In genomic region chr16:2028146-2028545, GRCh38 we compare ENCODE assay signal across 11 cellular contexts. TPM values are rescaled to one million over a fixed set of nuclear protein-coding genes. Genes with fewer than 3 reads are reported as not detected.
DNase-seq lines count a peak whose midpoint lies in the region; ATAC-seq and TF ChIP-seq lines count a peak whose summit lies in the region.
"Had no signal": no experiment of that assay in that cellular context is flagged by ENCODE, and none has a peak within 500 bp of the region (broad histone marks: within the 10 kb centered on the region; RNA-seq: fewer than 3 reads in every experiment).

No MANE protein-coding gene starts in this region.

- H3K27me3 ChIP-seq in heart left ventricle (peaks cover 0 to 17% (median 0%) of the 10 kb centered on the region in 9 donors), mucosa of rectum (ENCODE audit: control insufficient read depth in 2 of 2, insufficient read depth in 2 of 2, low read length in 2 of 2) (no peaks in the 10 kb centered on the region), upper lobe of right lung (no peaks in the 10 kb centered on the region)

- H3K27me3 Mint-ChIP-seq in activated CD4-positive, alpha-beta T cell treated with anti-CD3 and anti-CD28 coated beads, Interleukin-2, amount 10 ng/mL, durations not matched to agents 24 days and 14 days: peaks cover 28% of the 10 kb centered on the region

- intact Hi-C loops in heart left ventricle (cut with DNase I): loop anchor here in 3 of 10 donors (2.0 to 10.0 kb wide), 2 partner anchors 19 to 57 kb away; partner anchors contain the start of genes NTHL1 (in 1 of the 3) and TSC2 (in 1 of the 3)
- intact Hi-C loops in left ventricle myocardium superior (cut with micrococcal nuclease): no loop called here
- intact Hi-C loops in upper lobe of right lung (cut with DNase I): no loop called here
- intact Hi-C loops in activated CD4-positive, alpha-beta T cell treated with anti-CD3 and anti-CD28 coated beads, Interleukin-2, amount 10 ng/mL, durations not matched to agents 24 days and 14 days (cut with micrococcal nuclease): no loop called here

- TF ChIP-seq CTCF in heart left ventricle (IDR thresholded peaks at IDR 0.05) (no peak), upper lobe of right lung (IDR thresholded peaks at IDR 0.05) (no peak)

- DNase-seq in heart left ventricle: peak in 2 of 5 donors; percentile 7 to 21
- no peak for DNase-seq in left ventricle myocardium superior
- DNase-seq in upper lobe of right lung: no peak
- no peak for DNase-seq in GM19240 (ENCODE audit: insufficient read length, low spot score)
- DNase-seq in activated CD4-positive, alpha-beta T cell treated with anti-CD3 and anti-CD28 coated beads, Interleukin-2, amount 10 ng/mL, durations not matched to agents 24 days and 14 days: no peak
- DNase-seq: NCI-H524 treated with DMSO at 0.1 percent for 48 hours had no signal

- H3K9ac ChIP-seq in mucosa of rectum (ENCODE audit: low read depth in 1 of 2, low read length in 2 of 2): peak overlapping the region in 1 of 2 donors; percentile 56

- ATAC-seq in heart left ventricle (no peak), left ventricle myocardium superior (no peak), upper lobe of right lung (no peak), HG03025 (IDR thresholded peaks at IDR 0.05; ENCODE audit: low FRiP score, unreplicated experiment) (no peak)
- ATAC-seq: GM12878 had no signal

- no peak overlapping the region for H3K4me3 Mint-ChIP-seq in activated CD4-positive, alpha-beta T cell treated with anti-CD3 and anti-CD28 coated beads, Interleukin-2, amount 10 ng/mL, durations not matched to agents 24 days and 14 days

- 59 to 75% (median 67%) methylated on average over 1 to 3 of the region's 3 CpGs for WGBS in heart left ventricle, 4 donors

- no peaks in the 10 kb centered on the region for H3K36me3 Mint-ChIP-seq in activated CD4-positive, alpha-beta T cell treated with anti-CD3 and anti-CD28 coated beads, Interleukin-2, amount 10 ng/mL, durations not matched to agents 24 days and 14 days (ENCODE audit: low read depth)

- H3K4me3 ChIP-seq in heart left ventricle (peak overlapping the region; percentile 70 to 98 (median 88)), mucosa of rectum (ENCODE audit: low read length in 2 of 2) (peak overlapping the region; percentile 80 to 81), upper lobe of right lung (peak overlapping the region; percentile 72)
- H3K4me3 ChIP-seq: GM12878 had no signal

- peaks cover 2% of the 10 kb centered on the region for H3K4me1 Mint-ChIP-seq in activated CD4-positive, alpha-beta T cell treated with anti-CD3 and anti-CD28 coated beads, Interleukin-2, amount 10 ng/mL, durations not matched to agents 24 days and 14 days

- H3K9me3 Mint-ChIP-seq in activated CD4-positive, alpha-beta T cell treated with anti-CD3 and anti-CD28 coated beads, Interleukin-2, amount 10 ng/mL, durations not matched to agents 24 days and 14 days: no peaks in the 10 kb centered on the region
- H3K9me3 Mint-ChIP-seq: activated T-cell treated with anti-CD3 and anti-CD28 coated beads, Interleukin-2, amount 50 U/mL, for 24 hours had no signal

- H3K4me1 ChIP-seq in heart left ventricle (peaks cover 0 to 82% (median 41%) of the 10 kb centered on the region in 12 donors), mucosa of rectum (ENCODE audit: control insufficient read depth in 2 of 2, insufficient read depth in 2 of 2, low read length in 2 of 2) (peaks cover 12 to 21% of the 10 kb centered on the region in 2 donors), upper lobe of right lung (peaks cover 58% of the 10 kb centered on the region)

- no peak overlapping the region for H3K27ac Mint-ChIP-seq in activated CD4-positive, alpha-beta T cell treated with anti-CD3 and anti-CD28 coated beads, Interleukin-2, amount 10 ng/mL, durations not matched to agents 24 days and 14 days
- H3K27ac Mint-ChIP-seq: activated T-cell treated with anti-CD3 and anti-CD28 coated beads, Interleukin-2, amount 50 U/mL, for 24 hours had no signal

- H3K36me3 ChIP-seq in heart left ventricle (peaks cover 0 to 28% (median 7%) of the 10 kb centered on the region in 9 donors), mucosa of rectum (ENCODE audit: control insufficient read depth in 2 of 2, insufficient read depth in 2 of 2, low read length in 2 of 2) (peaks cover 2 to 4% of the 10 kb centered on the region in 2 donors), upper lobe of right lung (peaks cover 26% of the 10 kb centered on the region)

- H3K27ac ChIP-seq in heart left ventricle (peak overlapping the region; percentile 3 to 98 (median 92)), cingulate gyrus (ENCODE audit: low read depth, low read length) (peak overlapping the region; percentile 16), mucosa of rectum (ENCODE audit: low read depth in 2 of 2, low read length in 2 of 2) (peak overlapping the region in 1 of 2 donors; percentile 13), upper lobe of right lung (peak overlapping the region; percentile 73)

- H3K9me3 ChIP-seq in heart left ventricle: no peaks in the 10 kb centered on the region
- H3K9me3 ChIP-seq in mucosa of rectum (ENCODE audit: control insufficient read depth in 2 of 2, low read length in 2 of 2): no peaks in the 10 kb centered on the region
- no peaks in the 10 kb centered on the region for H3K9me3 ChIP-seq in upper lobe of right lung

- no peak for TF ChIP-seq POLR2A in heart left ventricle (IDR thresholded peaks at IDR 0.05)

RNA-seq across cellular contexts. Expression of gene NHERF2, which starts 1.4 kb away (rescaled TPM):
- total RNA-seq in heart left ventricle: 100 to 1,000 TPM; 124 to 496 (median 227) TPM
- 100 to 1,000 TPM; 213 to 396 TPM for polyA plus RNA-seq in heart left ventricle
- total RNA-seq in left ventricle myocardium superior: 235 TPM
- total RNA-seq in upper lobe of right lung: 363 TPM
- 1.3 and 1.8 TPM in 2 replicates for total RNA-seq in activated CD4-positive, alpha-beta T cell treated with anti-CD3 and anti-CD28 coated beads, Interleukin-2, amount 10 ng/mL, durations not matched to agents 24 days and 14 days

RNA-seq across cellular contexts. Expression of gene NPW, which starts 8.6 kb away (rescaled TPM):
- under 1 TPM in 1 of 9 donors, not detected in 8; 0.69 TPM for total RNA-seq in heart left ventricle
- under 1 TPM in 1 of 2 donors, not detected in 1; 0.19 TPM for polyA plus RNA-seq in heart left ventricle
- not detected for total RNA-seq in left ventricle myocardium superior
- total RNA-seq in upper lobe of right lung: not detected
- total RNA-seq in activated CD4-positive, alpha-beta T cell treated with anti-CD3 and anti-CD28 coated beads, Interleukin-2, amount 10 ng/mL, durations not matched to agents 24 days and 14 days: 6.9 and 7.0 TPM in 2 replicates

RNA-seq across cellular contexts. Expression of gene ZNF598, which starts 18.5 kb away (rescaled TPM):
- total RNA-seq in heart left ventricle (10 to 100 TPM; 10.9 to 47.4 (median 17.0) TPM), left ventricle myocardium superior (16.0 TPM), upper lobe of right lung (38.2 TPM)
- 10 to 100 TPM in 1 of 2 donors, 1 to 10 TPM in 1; 9.4 to 33.8 TPM for polyA plus RNA-seq in heart left ventricle
- 93.9 and 99.0 TPM in 2 replicates for total RNA-seq in activated CD4-positive, alpha-beta T cell treated with anti-CD3 and anti-CD28 coated beads, Interleukin-2, amount 10 ng/mL, durations not matched to agents 24 days and 14 days

RNA-seq across cellular contexts. Expression of gene NTHL1, which starts 19.5 kb away (rescaled TPM):
- total RNA-seq in heart left ventricle (10 to 100 TPM in 7 of 9 donors, 1 to 10 TPM in 2; 9.0 to 25.0 (median 11.7) TPM), left ventricle myocardium superior (22.7 TPM), upper lobe of right lung (26.4 TPM)
- 10 to 100 TPM; 13.1 to 32.3 TPM for polyA plus RNA-seq in heart left ventricle
- 50.3 and 57.7 TPM in 2 replicates for total RNA-seq in activated CD4-positive, alpha-beta T cell treated with anti-CD3 and anti-CD28 coated beads, Interleukin-2, amount 10 ng/mL, durations not matched to agents 24 days and 14 days

RNA-seq across cellular contexts. Expression of gene TSC2, which starts 19.6 kb away (rescaled TPM):
- 10 to 100 TPM; 48.4 to 94.5 (median 70.4) TPM for total RNA-seq in heart left ventricle
- polyA plus RNA-seq in heart left ventricle: 10 to 100 TPM; 33.3 to 44.8 TPM
- total RNA-seq in left ventricle myocardium superior: 83.0 TPM
- total RNA-seq in upper lobe of right lung: 119 TPM
- 98.8 and 99.8 TPM in 2 replicates for total RNA-seq in activated CD4-positive, alpha-beta T cell treated with anti-CD3 and anti-CD28 coated beads, Interleukin-2, amount 10 ng/mL, durations not matched to agents 24 days and 14 days

Comparison
In these comparisons a context has a peak if more than half of its experiments do, and no peak if none do; other contexts are left out.
1. RNA of gene NHERF2, which starts 1.4 kb away (total RNA-seq): 363 TPM in upper lobe of right lung (single experiment), 235 TPM in left ventricle myocardium superior (single experiment) and 124 to 496 TPM in heart left ventricle; 1.3 to 1.8 TPM in activated CD4-positive, alpha-beta T cell treated with anti-CD3 and anti-CD28 coated beads, Interleukin-2, amount 10 ng/mL, durations not matched to agents 24 days and 14 days; every median in the first group is over 10 times any median in the second.
2. Peak in every context shown above with its lines, with median percentiles within 50 percentile points of each other: H3K4me3 ChIP-seq.